8 cellular contexts compared by ENCODE assay signal in genomic region chr12:47636908-47637780, GRCh38.
DNase-seq lines count a peak whose midpoint lies in the region; FAIRE-seq and TF ChIP-seq lines count a peak whose summit lies in the region.

No MANE protein-coding gene starts in this region.

- intact Hi-C loops in sigmoid colon (cut with DNase I): no loop called here

- H3K4me1 ChIP-seq in Loucy (ENCODE audit: insufficient read depth, low read length, poor library complexity, severe bottlenecking) (no peaks in the 10 kb centered on the region), sigmoid colon (no peaks in the 10 kb centered on the region)

- no peak for FAIRE-seq in D721Med (lab: Jason Lieb, UNC)
- no peak for FAIRE-seq in GM19239 (lab: Jason Lieb, UNC)

- H4K20me1 ChIP-seq in Loucy (ENCODE audit: insufficient read depth, low read length, poor library complexity, severe bottlenecking): no peaks in the 10 kb centered on the region

- peak; percentile 18 for TF ChIP-seq CTCF in D721Med (IDR thresholded peaks at IDR 0.05; ENCODE audit: insufficient read depth, missing control alignments)
- TF ChIP-seq CTCF in Loucy (conservative IDR thresholded peaks at IDR 0.05; ENCODE audit: low read length): peak; percentile 76
- TF ChIP-seq CTCF in fibroblast of pulmonary artery (IDR thresholded peaks at IDR 0.05; ENCODE audit: low read length, missing control alignments): peak; percentile 54
- no peak for TF ChIP-seq CTCF in sigmoid colon (IDR thresholded peaks at IDR 0.05)

- H3K4me2 ChIP-seq in Loucy (ENCODE audit: low read depth, low read length, poor library complexity, severe bottlenecking): no peak overlapping the region

- TF ChIP-seq EP300 in sigmoid colon (IDR thresholded peaks at IDR 0.05): no peak

- no peak for DNase-seq in D721Med (ENCODE audit: insufficient read length, low spot score)
- DNase-seq in activated CD4-positive, alpha-beta T cell treated with anti-CD3 and anti-CD28 coated beads for 48 hours: peak; percentile 72
- DNase-seq in fibroblast of pulmonary artery (ENCODE audit: low read depth): peak; percentile 30
- DNase-seq in stimulated activated CD4-positive, alpha-beta T cell treated with anti-CD3 and anti-CD28 coated beads, Interleukin-2, amount 100 ng/mL, for 24 hours: peak; percentile 51 to 66
- DNase-seq in sigmoid colon: no peak
- DNase-seq in COLO829 (ENCODE audit: low spot score): no peak
- DNase-seq in GM19239 (ENCODE audit: insufficient read length, low spot score): no peak

- 75 to 85% methylated on average over 8 of the region's 8 CpGs for WGBS in sigmoid colon, 2 donors

- H3K9me2 ChIP-seq in Loucy (replicated peaks; ENCODE audit: low read depth, low read length): no peaks in the 10 kb centered on the region

- TF ChIP-seq POLR2A in sigmoid colon (IDR thresholded peaks at IDR 0.05): no peak

- no peaks in the 10 kb centered on the region for H3K79me2 ChIP-seq in Loucy (ENCODE audit: insufficient read depth, low read length)

- H3F3A ChIP-seq in Loucy (ENCODE audit: low read depth): peaks cover 6% of the 10 kb centered on the region; the same call in 1 of the 2 replicates

- no peaks in the 10 kb centered on the region for H3K36me3 ChIP-seq in Loucy (ENCODE audit: insufficient read depth, low read length)
- H3K36me3 ChIP-seq in sigmoid colon: no peaks in the 10 kb centered on the region

- H3K9me3 ChIP-seq in Loucy (ENCODE audit: insufficient read depth, low read depth, low read length) (peaks cover under 1% of the 10 kb centered on the region; the same call in 1 of the 2 replicates), sigmoid colon (peaks cover 0 to 8% (median 3%) of the 10 kb centered on the region in 4 donors)

- H2AFZ ChIP-seq in Loucy (ENCODE audit: low read length): no peak overlapping the region

- no peaks in the 10 kb centered on the region for H3K27me3 ChIP-seq in Loucy (ENCODE audit: insufficient read depth, low read length, poor library complexity, severe bottlenecking)
- no peaks in the 10 kb centered on the region for H3K27me3 ChIP-seq in sigmoid colon

- H3K27ac ChIP-seq in sigmoid colon: no peak overlapping the region

- H3K9ac ChIP-seq in Loucy (ENCODE audit: low read depth, low read length, poor library complexity, severe bottlenecking): no peak overlapping the region

- H3K4me3 ChIP-seq in Loucy (ENCODE audit: low read length, poor library complexity, severe bottlenecking): no peak overlapping the region
- no peak overlapping the region for H3K4me3 ChIP-seq in fibroblast of pulmonary artery (replicated peaks; ENCODE audit: low read depth, low read length)
- no peak overlapping the region for H3K4me3 ChIP-seq in sigmoid colon

Comparison
In these comparisons a context has a peak if more than half of its experiments do, and no peak if none do; other contexts are left out.
1. DNase-seq: peak in activated CD4-positive, alpha-beta T cell treated with anti-CD3 and anti-CD28 coated beads for 48 hours (single experiment), fibroblast of pulmonary artery (single experiment) and stimulated activated CD4-positive, alpha-beta T cell treated with anti-CD3 and anti-CD28 coated beads, Interleukin-2, amount 100 ng/mL, for 24 hours (2 of 2); none in D721Med (single experiment), sigmoid colon (single experiment), COLO829 (single experiment) and GM19239 (single experiment).
2. CTCF ChIP-seq: peak in D721Med (single experiment), Loucy (single experiment) and fibroblast of pulmonary artery (single experiment); none in sigmoid colon (0 of 4).